In genomic region chr1:7381729-7382128, GRCh38 we compare ENCODE assay signal across 7 cellular contexts.
A peak's percentile ranks its signal among the peaks of the same experiment; 100 is the strongest.
DNase-seq lines count a peak whose midpoint lies in the region; ATAC-seq, FAIRE-seq and TF ChIP-seq lines count a peak whose summit lies in the region.
"Not testable (repeated sequence)": the region's sequence is repeated elsewhere in the genome, so short reads cannot be mapped to it uniquely, and the experiment has no call there.

No MANE protein-coding gene starts in this region.

- not testable (repeated sequence) for H3K56ac ChIP-seq in H9 (ENCODE audit: insufficient read length, low read depth, low read length); H1 (replicated peaks; ENCODE audit: insufficient read length, low read depth, low read length)

- not testable (repeated sequence) for H2BK5ac ChIP-seq in H9 (ENCODE audit: insufficient read length, low read length); H1 (ENCODE audit: low read depth, low read length)

- H3K79me2 ChIP-seq in H9 (ENCODE audit: insufficient read depth, low read length); K562 (ENCODE audit: control insufficient read depth, insufficient read depth, low read length); H1 (ENCODE audit: control insufficient read depth in 1 of 2, insufficient read depth in 2 of 2, low read length in 2 of 2): not testable (repeated sequence)

- not testable (repeated sequence) for H3K27ac ChIP-seq in H9 (ENCODE audit: insufficient read length, low read depth, low read length); K562 (ENCODE audit: extremely low read depth, low read depth, low read length); H1 (ENCODE audit: low read depth, low read length); esophagus muscularis mucosa (replicated peaks in 1 of 4); spleen; vagina

- H3K9me3 Mint-ChIP-seq in H9: not testable (repeated sequence)

- not testable (repeated sequence) for TF ChIP-seq EP300 in K562 (IDR thresholded peaks at IDR 0.05; ENCODE audit: low read length); H1 (IDR thresholded peaks at IDR 0.05; ENCODE audit: borderline replicate concordance in 1 of 2, low read depth in 2 of 2, low read length in 2 of 2); esophagus muscularis mucosa (IDR thresholded peaks at IDR 0.05)

- not testable (repeated sequence) for H2BK12ac ChIP-seq in H9 (ENCODE audit: insufficient read length, low read depth, low read length)
- peak overlapping the region; percentile 75; the same call in 1 of the 2 replicates for H2BK12ac ChIP-seq in H1 (ENCODE audit: low read depth, low read length)

- H3K18ac ChIP-seq in H9 (ENCODE audit: insufficient read length, low read depth, low read length); H1 (ENCODE audit: extremely low read depth, low read length): not testable (repeated sequence)

- H3K4me3 Mint-ChIP-seq in H9: not testable (repeated sequence)

- TF ChIP-seq RAD21 in K562 (CRISPR knock-in tag; conservative IDR thresholded peaks at IDR 0.05 in 1 of 2, IDR thresholded peaks at IDR 0.05 in 1 of 2); H1 (IDR thresholded peaks at IDR 0.05 in 1 of 2, conservative IDR thresholded peaks at IDR 0.05 in 1 of 2; ENCODE audit: low read depth in 2 of 2, low read length in 2 of 2): not testable (repeated sequence)

- not testable (repeated sequence) for H2BK15ac ChIP-seq in H9 (ENCODE audit: low read depth, low read length)
- peak overlapping the region; percentile 40; the same call in 1 of the 2 replicates for H2BK15ac ChIP-seq in H1 (ENCODE audit: low read length)

- not testable (repeated sequence) for TF ChIP-seq POLR2A in K562 (conservative IDR thresholded peaks at IDR 0.05); H1 (IDR thresholded peaks at IDR 0.05; ENCODE audit: control extremely low read depth in 1 of 2, low read depth in 2 of 2, low read length in 2 of 2); esophagus muscularis mucosa (IDR thresholded peaks at IDR 0.05; ENCODE audit: low read depth); spleen (IDR thresholded peaks at IDR 0.05); vagina (IDR thresholded peaks at IDR 0.05)

- CTCF ChIA-PET in K562 (lab: Yijun Ruan, JAX; ENCODE audit: low intra/inter-chr PET ratio): not testable (repeated sequence)
- CTCF ChIA-PET in H1 (lab: Charles Lee; ENCODE audit: partially characterized antibody): interaction anchor here (1.0 kb wide), 1 partner anchor 266 kb away, joined by 4 read pairs; no protein-coding TSS in a partner anchor

- not testable (repeated sequence) for FAIRE-seq in K562 (lab: Jason Lieb, UNC); H1 (lab: Jason Lieb, UNC)

- not testable (repeated sequence) for H2AFZ ChIP-seq in H9 (ENCODE audit: low read length); K562 (ENCODE audit: low read depth, low read length); H1 (ENCODE audit: low read length)

- not testable (repeated sequence) for H3K27me3 ChIP-seq in H9 (ENCODE audit: insufficient read depth, low read length); H1 (replicated peaks in 1 of 4; ENCODE audit: control insufficient read depth in 3 of 4, extremely low read depth in 1 of 4, insufficient read depth in 3 of 4, low read length in 3 of 4); esophagus muscularis mucosa; spleen (replicated peaks in 1 of 7); vagina
- peaks cover 18 to 42% of the 10 kb centered on the region in 2 experiments; a peak in 3 of 5 replicates for H3K27me3 ChIP-seq in K562 (ENCODE audit: control insufficient read depth in 2 of 2, insufficient read depth in 2 of 2, low read length in 2 of 2)

- not testable (repeated sequence) for TF ChIP-seq CTCF in H9 (conservative IDR thresholded peaks at IDR 0.05); K562 (IDR thresholded peaks at IDR 0.05 in 2 of 3, conservative IDR thresholded peaks at IDR 0.05 in 1 of 3; ENCODE audit: insufficient read depth in 2 of 3, low read depth in 1 of 3, low read length in 3 of 3); H1 (IDR thresholded peaks at IDR 0.05; ENCODE audit: control extremely low read depth in 1 of 3, insufficient read depth in 1 of 3, low read depth in 1 of 3, low read length in 3 of 3); esophagus muscularis mucosa (IDR thresholded peaks at IDR 0.05); spleen (IDR thresholded peaks at IDR 0.05 in 8 of 11, conservative IDR thresholded peaks at IDR 0.05 in 3 of 11); vagina (IDR thresholded peaks at IDR 0.05)

- not testable (repeated sequence) for H3K27me3 Mint-ChIP-seq in H9 (ENCODE audit: low read depth)

- not testable (repeated sequence) for H3K36me3 ChIP-seq in K562 (ENCODE audit: control insufficient read depth, insufficient read depth, low read length); H1 (ENCODE audit: control insufficient read depth in 2 of 4, insufficient read depth in 4 of 4, low read length in 3 of 4); esophagus muscularis mucosa; spleen; vagina

- H2AK5ac ChIP-seq in H9 (ENCODE audit: insufficient read length, low read length); H1 (ENCODE audit: low read depth, low read length): not testable (repeated sequence)

- no CpG with 5 or more reads among the region's 3 CpGs for WGBS in H9 (ENCODE audit: extremely low coverage, insufficient read length, low lambda C conversion rate)
- 0% methylated on average over 2 of the region's 3 CpGs for WGBS in K562 (ENCODE audit: insufficient coverage, low coverage, missing lambda C conversion rate)
- WGBS in H1 (ENCODE audit: extremely low coverage in 1 of 2, insufficient coverage in 1 of 2, insufficient read length in 1 of 2, insufficient replicate concordance in 2 of 2, low coverage in 1 of 2, low lambda C conversion rate in 2 of 2, missing lambda C conversion rate in 1 of 2), 2 experiments: 81% methylated on average over 2 of the region's 3 CpGs; no CpG with 5 or more reads in 1 of the 2 experiments
- WGBS in esophagus muscularis mucosa: 67% methylated on average over 3 of the region's 3 CpGs
- 49 to 93% (median 60%) methylated on average over 2 to 3 of the region's 3 CpGs for WGBS in spleen, 5 donors

- H3K27ac Mint-ChIP-seq in H9: not testable (repeated sequence)

- not testable (repeated sequence) for H3K4me3 ChIP-seq in K562; H1 (ENCODE audit: extremely low read depth in 1 of 4, insufficient read depth in 2 of 4, low read depth in 3 of 4, low read length in 4 of 4); esophagus muscularis mucosa; spleen; vagina

- H4K5ac ChIP-seq in H9 (ENCODE audit: insufficient read length, low read depth, low read length); H1 (ENCODE audit: insufficient read length, low read depth, low read length): not testable (repeated sequence)

- POLR2A ChIA-PET in K562 (lab: Yijun Ruan, JAX); H1 (lab: Charles Lee; ENCODE audit: partially characterized antibody): not testable (repeated sequence)

- H3K4me2 ChIP-seq in H9 (ENCODE audit: insufficient read depth, insufficient read length, low read length); K562 (ENCODE audit: insufficient read depth, low read length); H1 (ENCODE audit: insufficient read depth in 1 of 2, low read depth in 2 of 2, low read length in 2 of 2): not testable (repeated sequence)

- BruUV-seq in K562 (replicated peaks; lab: Mats Ljungman, UMichigan): not testable (repeated sequence)

- not testable (repeated sequence) for H3K36me3 Mint-ChIP-seq in H9 (ENCODE audit: insufficient read depth in 1 of 3, low read depth in 3 of 3)

- H4K8ac ChIP-seq in H9 (replicated peaks; ENCODE audit: insufficient read length, low read depth, low read length); H1 (ENCODE audit: extremely low read depth, insufficient read depth, low read length): not testable (repeated sequence)

- not testable (repeated sequence) for H3K4me1 ChIP-seq in H9 (ENCODE audit: insufficient read depth, low read length); K562 (replicated peaks in 1 of 2; ENCODE audit: control insufficient read depth in 2 of 2, insufficient read depth in 2 of 2, low read length in 2 of 2); vagina
- H3K4me1 ChIP-seq in H1 (replicated peaks in 1 of 4; ENCODE audit: control insufficient read depth in 3 of 4, insufficient read depth in 4 of 4, low read length in 3 of 4): peaks cover 0 to 19% (median 7%) of the 10 kb centered on the region in 4 experiments; a peak in 6 of 7 replicates
- H3K4me1 ChIP-seq in esophagus muscularis mucosa: peaks cover 10 to 29% (median 24%) of the 10 kb centered on the region in 4 donors
- H3K4me1 ChIP-seq in spleen: peaks cover 0 to 18% (median 9%) of the 10 kb centered on the region in 6 donors

- not testable (repeated sequence) for H3K9ac ChIP-seq in H9 (ENCODE audit: extremely low read depth, insufficient read length, low read length); K562 (ENCODE audit: insufficient read depth in 1 of 2, low read depth in 2 of 2, low read length in 2 of 2); H1 (replicated peaks in 1 of 4; ENCODE audit: extremely low read depth in 1 of 4, low read depth in 3 of 4, low read length in 3 of 4)

- DNase-seq in H9: peak; percentile 1
- not testable (repeated sequence) for DNase-seq in K562 (ENCODE audit: extremely low read depth in 1 of 4, low spot score in 3 of 4)
- peak in 1 of 2 experiments; percentile 1 for DNase-seq in H1 (ENCODE audit: low read depth in 1 of 2, low spot score in 2 of 2)
- peak; percentile 42 for DNase-seq in esophagus muscularis mucosa (ENCODE audit: extremely low spot score)
- peak; percentile 21 for DNase-seq in left lobe of liver (ENCODE audit: low spot score)
- peak; percentile 0 for DNase-seq in spleen
- DNase-seq in vagina (ENCODE audit: extremely low spot score in 2 of 2): peak; percentile 10 to 31

- peaks cover 21 to 24% of the 10 kb centered on the region in 2 experiments for H3K4me1 Mint-ChIP-seq in H9

- intact Hi-C loops in K562 (cut with micrococcal nuclease); esophagus muscularis mucosa (cut with DNase I); spleen (cut with DNase I; ENCODE audit: low total_unique reads); vagina (cut with DNase I): not testable (repeated sequence)

- not testable (repeated sequence) for H3K23ac ChIP-seq in H9 (ENCODE audit: insufficient read length, low read depth, low read length); H1 (ENCODE audit: insufficient read length)

- H2BK120ac ChIP-seq in H9 (ENCODE audit: low read depth, low read length, poor library complexity, severe bottlenecking); H1 (replicated peaks; ENCODE audit: low read depth, low read length): not testable (repeated sequence)

- H3K9me3 ChIP-seq in H9 (ENCODE audit: control insufficient read depth, low read depth, low read length); K562 (replicated peaks; ENCODE audit: control insufficient read depth, insufficient read depth, low read depth, low read length); H1 (ENCODE audit: insufficient read depth in 2 of 2, low read depth in 1 of 2, low read length in 1 of 2); esophagus muscularis mucosa; spleen; vagina: not testable (repeated sequence)

- H4K20me1 ChIP-seq in H9 (ENCODE audit: control insufficient read depth, insufficient read depth, insufficient read length); K562 (replicated peaks; ENCODE audit: control insufficient read depth, insufficient read depth, low read length); H1 (replicated peaks in 1 of 2; ENCODE audit: control insufficient read depth in 1 of 2, insufficient read depth in 2 of 2, low read length in 2 of 2): not testable (repeated sequence)

- not testable (repeated sequence) for H3K79me1 ChIP-seq in H9 (ENCODE audit: insufficient read depth, low read depth, low read length, poor library complexity, severe bottlenecking); H1 (ENCODE audit: low read depth, low read length)

- not testable (repeated sequence) for H3K14ac ChIP-seq in H9 (ENCODE audit: insufficient read depth, low read length); H1 (ENCODE audit: insufficient read length)

- not testable (repeated sequence) for ATAC-seq in K562, left lobe of liver

- H2BK20ac ChIP-seq in H9 (ENCODE audit: low read depth, low read length, poor library complexity, severe bottlenecking): not testable (repeated sequence)
- peak overlapping the region; percentile 43; the same call in 1 of the 2 replicates for H2BK20ac ChIP-seq in H1 (ENCODE audit: low read length)

- not testable (repeated sequence) for H4K91ac ChIP-seq in H9 (ENCODE audit: insufficient read length, low read depth, low read length); H1 (replicated peaks; ENCODE audit: insufficient read length, low read length)

- in situ Hi-C loops in K562 (cut with MboI): not testable (repeated sequence)

- not testable (repeated sequence) for H3K4ac ChIP-seq in H9 (ENCODE audit: low read depth, low read length); H1 (replicated peaks; ENCODE audit: insufficient read length, low read depth, low read length)

- not testable (repeated sequence) for H3T11ph ChIP-seq in H9 (ENCODE audit: low read length)

- H3K23me2 ChIP-seq in H9 (ENCODE audit: insufficient read length, low read depth, low read length, poor library complexity, severe bottlenecking); H1 (ENCODE audit: low read depth, low read length): not testable (repeated sequence)

- not testable (repeated sequence) for H3K9me1 ChIP-seq in K562 (ENCODE audit: control insufficient read depth, insufficient read depth, low read length)
